In the genomic region with DNA sequence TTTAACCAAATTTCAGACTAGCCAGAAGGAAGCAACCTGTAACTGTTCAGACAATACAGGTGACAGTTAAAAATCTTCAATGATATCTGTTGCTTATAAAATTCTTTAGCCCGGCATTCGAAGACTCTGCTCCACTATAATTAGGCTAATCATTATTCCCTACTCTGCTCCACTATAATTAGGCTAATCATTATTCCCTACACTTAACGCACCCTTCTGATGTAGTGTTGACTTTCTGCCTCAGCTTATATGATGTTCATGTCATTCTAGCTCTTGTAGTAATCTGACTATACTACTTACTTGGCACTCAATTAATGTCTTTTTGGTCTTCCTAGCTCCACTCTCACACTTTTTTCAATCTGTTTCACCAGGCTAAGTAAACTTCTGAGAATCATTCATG, we compare ENCODE assay signal across 18 cellular contexts. TPM values are rescaled to one million over a fixed set of nuclear protein-coding genes. Genes with fewer than 3 reads are reported as not detected.
"Had no signal": no experiment of that assay in that cellular context is flagged by ENCODE, and none has a peak within 500 bp of the region (broad histone marks: within the 10 kb centered on the region; RNA-seq: fewer than 3 reads in every experiment).

No MANE protein-coding gene starts in this region.

- DNase-seq: effector memory CD8-positive, alpha-beta T cell; glutamatergic neuron; islet precursor cell; mammary epithelial cell; mucosa of descending colon; naive thymus-derived CD8-positive, alpha-beta T cell; posterior cingulate gyrus; stimulated activated CD4-positive, alpha-beta T cell treated with anti-CD3 and anti-CD28 coated beads, Interleukin-2, amount 100 ng/mL, for 24 hours; stimulated activated CD4-positive, alpha-beta T cell treated with anti-CD3 and anti-CD28 coated beads, Interleukin-4, amount 100 ng/mL, for 4 hours; stimulated activated naive B cell treated with anti-CD40 and anti-IgM and Interleukin-4, amounts not matched to agents 10 μg/mL and 1 μg/mL and 100 μg/mL, for 72 hours; stimulated activated naive CD8-positive, alpha-beta T cell treated with anti-CD3 and anti-CD28 coated beads, Interleukin-15, amount 100 ng/mL, for 72 hours; trophoblast cell had no signal

- H3K27me3 ChIP-seq: esophagus muscularis mucosa, gastroesophageal sphincter, neutrophil had no signal

- H3K27ac ChIP-seq: epithelial cell of prostate, esophagus muscularis mucosa, gastroesophageal sphincter, neutrophil, thoracic aorta had no signal

- H3K4me3 ChIP-seq: esophagus muscularis mucosa, gastroesophageal sphincter, mucosa of descending colon, thoracic aorta had no signal

- H3K4me1 ChIP-seq: esophagus muscularis mucosa, gastroesophageal sphincter had no signal

- H3K36me3 ChIP-seq: esophagus muscularis mucosa, gastroesophageal sphincter, neutrophil, thoracic aorta had no signal

- H3K9me3 ChIP-seq: esophagus muscularis mucosa, gastroesophageal sphincter, mucosa of descending colon, neutrophil, thoracic aorta had no signal

RNA-seq across cellular contexts. Expression of a gene that starts 22.2 kb away (rescaled TPM):
- total RNA-seq: skeletal muscle tissue had no signal
